26 cellular contexts compared by ENCODE assay signal in genomic region chrX:76957485-76957884, GRCh38.
A peak's percentile ranks its signal among the peaks of the same experiment; 100 is the strongest.
DNase-seq lines count a peak whose midpoint lies in the region; TF ChIP-seq lines count a peak whose summit lies in the region.
"Had no signal": no experiment of that assay in that cellular context is flagged by ENCODE, and none has a peak within 500 bp of the region (broad histone marks: within the 10 kb centered on the region; RNA-seq: fewer than 3 reads in every experiment).

No MANE protein-coding gene starts in this region.

- H2AFZ ChIP-seq in osteoblast (ENCODE audit: low read length) = no peak overlapping the region

- H3K9me3 ChIP-seq in osteoblast (ENCODE audit: low read depth, low read length) (no peaks in the 10 kb centered on the region), HAP-1 (no peaks in the 10 kb centered on the region)
- H3K9me3 ChIP-seq: A549, BE2C, Caco-2 had no signal

- TF ChIP-seq CTCF in osteoblast (IDR thresholded peaks at IDR 0.05; ENCODE audit: extremely low read depth, low read depth, low read length) = no peak

- H3K4me1 ChIP-seq in osteoblast (ENCODE audit: insufficient read depth, low read length) (no peaks in the 10 kb centered on the region), HAP-1 (no peaks in the 10 kb centered on the region)
- H3K4me1 ChIP-seq: A549, BE2C, BLaER1, Caco-2 had no signal

- in situ Hi-C loops in HAP-1 (cut with MboI; ENCODE audit: low sequenced_read_pairs) = no loop called here

- no peaks in the 10 kb centered on the region for H3K36me3 ChIP-seq in osteoblast (ENCODE audit: insufficient read depth, low read length)
- H3K36me3 ChIP-seq in HAP-1 (replicated peaks) = no peaks in the 10 kb centered on the region
- H3K36me3 ChIP-seq: BE2C; BLaER1; BLaER1 treated with 17β-estradiol and CSF1 and Interleukin-3, amounts not matched to agents 10 nM and 100 nM had no signal

- no peaks in the 10 kb centered on the region for H3K27me3 ChIP-seq in osteoblast (ENCODE audit: insufficient read depth, low read length)
- H3K27me3 ChIP-seq in HAP-1 (ENCODE audit: low read depth) = no peaks in the 10 kb centered on the region
- H3K27me3 ChIP-seq: BE2C had no signal

- H3K4me2 ChIP-seq in osteoblast (ENCODE audit: insufficient read depth, low read length) = no peak overlapping the region
- H3K4me2 ChIP-seq: A549; BLaER1; BLaER1 treated with 17β-estradiol and CSF1 and Interleukin-3, amounts not matched to agents 10 nM and 100 nM had no signal

- no peaks in the 10 kb centered on the region for H3K79me2 ChIP-seq in osteoblast (ENCODE audit: insufficient read depth, low read length)

- no peaks in the 10 kb centered on the region for H4K20me1 ChIP-seq in osteoblast (ENCODE audit: insufficient read depth, low read length)
- H4K20me1 ChIP-seq: BLaER1; BLaER1 treated with 17β-estradiol and CSF1 and Interleukin-3, amounts not matched to agents 10 nM and 100 nM had no signal

- H3K4me3 ChIP-seq in osteoblast (ENCODE audit: insufficient read depth, low read length) (no peak overlapping the region), HAP-1 (no peak overlapping the region)
- H3K4me3 ChIP-seq: A549; BLaER1; BLaER1 treated with 17β-estradiol and CSF1 and Interleukin-3, amounts not matched to agents 10 nM and 100 nM had no signal

- DNase-seq in osteoblast (ENCODE audit: insufficient read length, low spot score, missing footprints) (peak; percentile 3), HAP-1 (ENCODE audit: low spot score in 2 of 2) (no peak)
- DNase-seq: 8988T; ACHN; AML-193; BE2C; C1 segment of cervical spinal cord; Caco-2; Calu3; CD4-positive, alpha-beta memory T cell; CD4-positive, alpha-beta T cell; CD4-positive, CD25-positive, alpha-beta regulatory T cell; CD8-positive, alpha-beta T cell; COR-L47; DMS 273 treated with DMSO at 0.1 percent for 48 hours; DMS153; DMS53; DMS79; DMS79 treated with DMSO at 0.1 percent for 48 hours; DND-41; EL had no signal

- H3K27ac ChIP-seq in osteoblast (ENCODE audit: low read depth, low read length) = no peak overlapping the region
- H3K27ac ChIP-seq: 22Rv1; A549; BLaER1; BLaER1 treated with 17β-estradiol and CSF1 and Interleukin-3, amounts not matched to agents 10 nM and 100 nM; C4-2B had no signal
